In the genomic region with DNA sequence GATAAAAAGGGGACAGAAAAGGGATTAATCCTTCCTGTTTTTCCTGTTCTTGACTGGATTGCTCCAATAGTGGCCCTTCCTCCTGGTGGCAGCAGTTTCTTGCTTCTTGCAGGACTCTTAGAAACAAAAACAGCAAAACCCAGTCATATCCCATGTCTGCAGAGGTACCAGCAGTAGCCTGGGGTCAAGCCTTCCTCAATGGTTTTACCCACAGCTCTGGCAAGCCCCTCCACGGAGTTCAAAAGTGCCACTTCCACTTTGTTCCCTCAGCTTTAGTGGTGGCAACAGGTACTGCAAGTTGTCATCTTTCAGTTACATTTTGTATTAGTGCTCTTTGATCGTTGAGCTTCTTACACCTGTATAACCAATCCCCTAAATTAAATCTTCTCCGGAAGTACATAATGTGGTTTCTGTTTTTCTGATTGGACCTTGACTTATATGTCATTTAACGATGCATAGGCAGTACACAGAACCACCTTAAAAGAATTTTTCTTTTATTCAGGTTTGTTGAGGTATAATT, we compare ENCODE assay signal across 7 cellular contexts. TPM values are rescaled to one million over a fixed set of nuclear protein-coding genes. Genes with fewer than 3 reads are reported as not detected.
A peak's percentile ranks its signal among the peaks of the same experiment; 100 is the strongest.
DNase-seq lines count a peak whose midpoint lies in the region; ATAC-seq and TF ChIP-seq lines count a peak whose summit lies in the region.

No MANE protein-coding gene starts in this region.

- peaks cover 2% of the 10 kb centered on the region for H3K27me3 Mint-ChIP-seq in activated CD8-positive, alpha-beta T cell treated with anti-CD3 and anti-CD28 coated beads for 36 hours

- H3K9me3 Mint-ChIP-seq in activated CD8-positive, alpha-beta T cell treated with anti-CD3 and anti-CD28 coated beads for 36 hours: peaks cover 2% of the 10 kb centered on the region

- peaks cover 5% of the 10 kb centered on the region for H3K4me1 Mint-ChIP-seq in activated CD8-positive, alpha-beta T cell treated with anti-CD3 and anti-CD28 coated beads for 36 hours (ENCODE audit: low read depth)

- H3K36me3 ChIP-seq in DOHH2 (ENCODE audit: control insufficient read depth, low read length) (no peaks in the 10 kb centered on the region), Karpas-422 (ENCODE audit: insufficient read depth, low read length) (no peaks in the 10 kb centered on the region)

- CTCF ChIA-PET in activated CD8-positive, alpha-beta T cell treated with anti-CD3 and anti-CD28 coated beads for 36 hours (lab: Charles Lee): interaction anchor here (0.6 to 2.6 kb wide), 25 partner anchors 9 to 437 kb away, joined by 3 to 15 read pairs (median 5); partner anchors contain the start of gene RANBP6

- POLR2A ChIA-PET in activated CD8-positive, alpha-beta T cell treated with anti-CD3 and anti-CD28 coated beads for 36 hours (lab: Charles Lee): interaction anchor here (1.0 to 1.7 kb wide), 2 partner anchors 10 to 15 kb away, joined by 3 to 4 read pairs; a partner anchor contains a TSS

- peak; percentile 90 for ATAC-seq in activated CD8-positive, alpha-beta T cell treated with anti-CD3 and anti-CD28 coated beads for 36 hours
- ATAC-seq in left colon: peak; percentile 75

- H3K4me2 ChIP-seq in DOHH2 (ENCODE audit: low read length) (peak overlapping the region; percentile 35), Karpas-422 (ENCODE audit: low read depth, low read length, poor library complexity, severe bottlenecking) (peak overlapping the region; percentile 33)

- H3K4me1 ChIP-seq in DOHH2 (ENCODE audit: control insufficient read depth, low read length) (peaks cover 9% of the 10 kb centered on the region), Karpas-422 (ENCODE audit: low read length) (peaks cover 8% of the 10 kb centered on the region; the same call in 1 of the 2 replicates)

- DNase-seq in GM19238 (ENCODE audit: insufficient read length, low spot score): peak; percentile 19
- DNase-seq in Karpas-422: peak; percentile 79
- DNase-seq in activated CD8-positive, alpha-beta T cell treated with anti-CD3 and anti-CD28 coated beads for 36 hours: peak; percentile 54
- DNase-seq in left colon: no peak
- no peak for DNase-seq in NCI-H2029 treated with DMSO at 0.1 percent for 48 hours (lab: John Stamatoyannopoulos, UW)
- DNase-seq in dedifferentiated amniotic fluid mesenchymal stem cell (ENCODE audit: extremely low spot score): no peak

- no peaks in the 10 kb centered on the region for H3F3A ChIP-seq in DOHH2 (ENCODE audit: control insufficient read depth, insufficient read depth)

- H3K9ac ChIP-seq in Karpas-422 (ENCODE audit: low read length): no peak overlapping the region

- no peak overlapping the region for H3K4me3 Mint-ChIP-seq in activated CD8-positive, alpha-beta T cell treated with anti-CD3 and anti-CD28 coated beads for 36 hours

- H3K4me3 ChIP-seq in DOHH2 (ENCODE audit: low read length) (0 out of 2 replicates have a peak overlapping the region, but pooled peaks have one; percentile 8), Karpas-422 (ENCODE audit: low read length) (no peak overlapping the region)

- TF ChIP-seq CTCF in DOHH2 (IDR thresholded peaks at IDR 0.05; ENCODE audit: low read depth, low read length, poor library complexity, severe bottlenecking): peak; percentile 68
- peak; percentile 73 for TF ChIP-seq CTCF in activated CD8-positive, alpha-beta T cell treated with anti-CD3 and anti-CD28 coated beads for 36 hours (IDR thresholded peaks at IDR 0.05)

- no peaks in the 10 kb centered on the region for H3K9me3 ChIP-seq in DOHH2 (ENCODE audit: control insufficient read depth, insufficient read depth, low read length)
- H3K9me3 ChIP-seq in Karpas-422 (ENCODE audit: low read length): no peaks in the 10 kb centered on the region

- no peaks in the 10 kb centered on the region for H4K20me1 ChIP-seq in DOHH2 (ENCODE audit: control insufficient read depth, insufficient read depth, low read depth, low read length)
- H4K20me1 ChIP-seq in Karpas-422 (ENCODE audit: insufficient read depth, low read depth, low read length): no peaks in the 10 kb centered on the region

- H3K27me3 ChIP-seq in DOHH2 (ENCODE audit: control insufficient read depth, low read length) (no peaks in the 10 kb centered on the region; the same call in 1 of the 2 replicates), Karpas-422 (ENCODE audit: low read length) (no peaks in the 10 kb centered on the region)

- H3K79me2 ChIP-seq in DOHH2 (ENCODE audit: control insufficient read depth, low read length) (no peaks in the 10 kb centered on the region), Karpas-422 (ENCODE audit: low read length) (no peaks in the 10 kb centered on the region)

- H3K27ac Mint-ChIP-seq in activated CD8-positive, alpha-beta T cell treated with anti-CD3 and anti-CD28 coated beads for 36 hours: no peak overlapping the region

- no peaks in the 10 kb centered on the region for H3K36me3 Mint-ChIP-seq in activated CD8-positive, alpha-beta T cell treated with anti-CD3 and anti-CD28 coated beads for 36 hours (ENCODE audit: low read depth)

- intact Hi-C loops in activated CD8-positive, alpha-beta T cell treated with anti-CD3 and anti-CD28 coated beads for 36 hours (cut with micrococcal nuclease): no loop called here
- intact Hi-C loops in left colon (cut with DNase I, micrococcal nuclease): no loop called here

- no peak overlapping the region for H3K27ac ChIP-seq in DOHH2 (ENCODE audit: low read depth, low read length)
- no peak overlapping the region for H3K27ac ChIP-seq in Karpas-422 (ENCODE audit: low read length)

- H2AFZ ChIP-seq in Karpas-422 (ENCODE audit: low read length): peak overlapping the region; percentile 88

- H3K9me2 ChIP-seq in DOHH2 (replicated peaks; ENCODE audit: control insufficient read depth, low read length) (no peaks in the 10 kb centered on the region), Karpas-422 (replicated peaks; ENCODE audit: insufficient read depth, low read length) (no peaks in the 10 kb centered on the region)

RNA-seq across cellular contexts. Expression of gene RANBP6, which starts 8.7 kb away (rescaled TPM):
- total RNA-seq in Karpas-422 (2014; rRNA removed; shearing (Covaris generic); ENCODE audit: low replicate concordance): 16.8 and 21.0 TPM in 2 replicates
- total RNA-seq in activated CD8-positive, alpha-beta T cell treated with anti-CD3 and anti-CD28 coated beads for 36 hours: 10 to 100 TPM; 16.2 to 17.1 TPM
- 1 to 10 TPM; 7.1 to 9.5 TPM for total RNA-seq in left colon

Comparison
In these comparisons a context has a peak if more than half of its experiments do, and no peak if none do; other contexts are left out.
1. DNase-seq: peak in GM19238 (single experiment), Karpas-422 (single experiment) and activated CD8-positive, alpha-beta T cell treated with anti-CD3 and anti-CD28 coated beads for 36 hours (single experiment); none in left colon (0 of 2), NCI-H2029 treated with DMSO at 0.1 percent for 48 hours (single experiment) and dedifferentiated amniotic fluid mesenchymal stem cell (single experiment).